Comparison of ENCODE assay signal across 8 cellular contexts in genomic region chr1:86833461-86834215, GRCh38.
DNase-seq lines count a peak whose midpoint lies in the region; ATAC-seq and FAIRE-seq lines count a peak whose summit lies in the region.

No MANE protein-coding gene starts in this region.

- FAIRE-seq in endometrium (lab: Jason Lieb, UNC), result peak; percentile 26

- H3K36me3 Mint-ChIP-seq in activated CD8-positive, alpha-beta T cell treated with anti-CD3 and anti-CD28 coated beads, Interleukin-2, amount 10 ng/mL, durations not matched to agents 7 days and 5 days (ENCODE audit: low read depth), result no peaks in the 10 kb centered on the region

- no peak overlapping the region for H3K27ac Mint-ChIP-seq in activated CD8-positive, alpha-beta T cell treated with anti-CD3 and anti-CD28 coated beads, Interleukin-2, amount 10 ng/mL, durations not matched to agents 7 days and 5 days

- DNase-seq in CD1c-positive myeloid dendritic cell (ENCODE audit: extremely low spot score) (peak; percentile 80), HPDE6-E6E7 (ENCODE audit: extremely low spot score) (peak; percentile 69), NCI-H82 treated with DMSO at 0.1 percent for 48 hours (lab: John Stamatoyannopoulos, UW; ENCODE audit: unreplicated experiment) (peak; percentile 61), midbrain (lab: John Stamatoyannopoulos, UW) (peak; percentile 80)
- DNase-seq in activated CD8-positive, alpha-beta T cell treated with anti-CD3 and anti-CD28 coated beads, Interleukin-2, amount 10 ng/mL, durations not matched to agents 7 days and 5 days, result peak; percentile 68
- peak; percentile 6 for DNase-seq in stimulated activated CD8-positive, alpha-beta memory T cell treated with anti-CD3 and anti-CD28 coated beads, Interleukin-4, amount 100 ng/mL, for 24 hours (ENCODE audit: low read depth)

- no peak overlapping the region for H3K4me3 Mint-ChIP-seq in activated CD8-positive, alpha-beta T cell treated with anti-CD3 and anti-CD28 coated beads, Interleukin-2, amount 10 ng/mL, durations not matched to agents 7 days and 5 days

- peaks cover 4% of the 10 kb centered on the region for H3K27me3 Mint-ChIP-seq in activated CD8-positive, alpha-beta T cell treated with anti-CD3 and anti-CD28 coated beads, Interleukin-2, amount 10 ng/mL, durations not matched to agents 7 days and 5 days (ENCODE audit: low read depth)

- CTCF ChIA-PET in activated CD8-positive, alpha-beta T cell treated with anti-CD3 and anti-CD28 coated beads, Interleukin-2, amount 10 ng/mL, durations not matched to agents 7 days and 5 days (lab: Charles Lee), result interaction anchor here (0.6 to 4.2 kb wide), 16 partner anchors 9 to 1160 kb away, joined by 3 to 56 read pairs (median 3); partner anchors contain the start of gene HS2ST1

- no peaks in the 10 kb centered on the region for H3K9me3 Mint-ChIP-seq in activated CD8-positive, alpha-beta T cell treated with anti-CD3 and anti-CD28 coated beads, Interleukin-2, amount 10 ng/mL, durations not matched to agents 7 days and 5 days (ENCODE audit: insufficient read depth)

- POLR2A ChIA-PET in activated CD8-positive, alpha-beta T cell treated with anti-CD3 and anti-CD28 coated beads, Interleukin-2, amount 10 ng/mL, durations not matched to agents 7 days and 5 days (lab: Charles Lee), result no interaction called here

- ATAC-seq in GM19372 (IDR thresholded peaks at IDR 0.05; ENCODE audit: low read depth, unreplicated experiment), result peak; percentile 83
- ATAC-seq in activated CD8-positive, alpha-beta T cell treated with anti-CD3 and anti-CD28 coated beads, Interleukin-2, amount 10 ng/mL, durations not matched to agents 7 days and 5 days, result peak; percentile 78

- H3K4me1 Mint-ChIP-seq in activated CD8-positive, alpha-beta T cell treated with anti-CD3 and anti-CD28 coated beads, Interleukin-2, amount 10 ng/mL, durations not matched to agents 7 days and 5 days (ENCODE audit: low read depth), result peaks cover 5% of the 10 kb centered on the region

Comparison
In these comparisons a context has a peak if more than half of its experiments do, and no peak if none do; other contexts are left out.
1. Peak in every context shown above with its lines: DNase-seq and ATAC-seq.
2. DNase-seq: peak in every context shown above with its lines; median percentile 80 in CD1c-positive myeloid dendritic cell; 80 in midbrain; 69 in HPDE6-E6E7; 68 in activated CD8-positive, alpha-beta T cell treated with anti-CD3 and anti-CD28 coated beads, Interleukin-2, amount 10 ng/mL, durations not matched to agents 7 days and 5 days; 61 in NCI-H82 treated with DMSO at 0.1 percent for 48 hours; 6 in stimulated activated CD8-positive, alpha-beta memory T cell treated with anti-CD3 and anti-CD28 coated beads, Interleukin-4, amount 100 ng/mL, for 24 hours.